In genomic region chr9:120708526-120709224, GRCh38 we compare ENCODE assay signal across 10 cellular contexts. TPM values are rescaled to one million over a fixed set of nuclear protein-coding genes. Genes with fewer than 3 reads are reported as not detected.
DNase-seq lines count a peak whose midpoint lies in the region; ATAC-seq and TF ChIP-seq lines count a peak whose summit lies in the region.
"Had no signal": no experiment of that assay in that cellular context is flagged by ENCODE, and none has a peak within 500 bp of the region (broad histone marks: within the 10 kb centered on the region; RNA-seq: fewer than 3 reads in every experiment).

No MANE protein-coding gene starts in this region.

- peak overlapping the region; percentile 19 for H3K4me2 ChIP-seq in GM23248 (ENCODE audit: unreplicated experiment)

- peak overlapping the region in 1 of 2 donors; percentile 80 for H3K4me3 Mint-ChIP-seq in CD14-positive monocyte
- H3K4me3 Mint-ChIP-seq in naive thymus-derived CD8-positive, alpha-beta T cell = peak overlapping the region in 9 of 10 donors; percentile 8 to 96 (median 73)

- no peaks in the 10 kb centered on the region for H3K36me3 ChIP-seq in GM23248 (ENCODE audit: low read depth)
- H3K36me3 ChIP-seq: SJCRH30 had no signal

- no peaks in the 10 kb centered on the region for H3K27me3 ChIP-seq in GM23248 (replicated peaks; ENCODE audit: insufficient read depth)
- H3K27me3 ChIP-seq: SJCRH30 had no signal

- H3K9ac ChIP-seq in GM23248 = no peak overlapping the region

- H3K9me3 Mint-ChIP-seq in CD14-positive monocyte = peaks cover 0 to 3% (median 0%) of the 10 kb centered on the region in 7 donors
- peaks cover 0 to 2% (median 0%) of the 10 kb centered on the region in 9 donors for H3K9me3 Mint-ChIP-seq in naive thymus-derived CD8-positive, alpha-beta T cell

- peaks cover 8% of the 10 kb centered on the region for H3F3A ChIP-seq in GM23248 (ENCODE audit: insufficient read depth)

- no peaks in the 10 kb centered on the region for H3K9me2 ChIP-seq in GM23248 (ENCODE audit: insufficient read depth)

- peaks cover 33 to 79% of the 10 kb centered on the region in 2 donors for H3K36me3 Mint-ChIP-seq in CD14-positive monocyte
- H3K36me3 Mint-ChIP-seq in naive thymus-derived CD8-positive, alpha-beta T cell = peaks cover 3 to 11% (median 4%) of the 10 kb centered on the region in 3 donors

- H3K9me3 ChIP-seq in GM23248 (ENCODE audit: low read depth) = no peaks in the 10 kb centered on the region
- H3K9me3 ChIP-seq: SJCRH30 had no signal

- no peaks in the 10 kb centered on the region for H3K27me3 Mint-ChIP-seq in CD14-positive monocyte (ENCODE audit: low read depth in 3 of 3)
- no peaks in the 10 kb centered on the region for H3K27me3 Mint-ChIP-seq in naive thymus-derived CD8-positive, alpha-beta T cell

- peaks cover 7% of the 10 kb centered on the region for H3K4me1 ChIP-seq in GM23248 (ENCODE audit: insufficient read depth)

- no peaks in the 10 kb centered on the region for H4K20me1 ChIP-seq in GM23248 (ENCODE audit: insufficient read depth)

- POLR2A ChIA-PET in naive thymus-derived CD8-positive, alpha-beta T cell (lab: Charles Lee) = no interaction called here

- no peak overlapping the region for H2AFZ ChIP-seq in GM23248

- 75 to 77% methylated on average over 6 of the region's 6 CpGs for WGBS in GM23248 (ENCODE audit: low coverage in 1 of 2, low lambda C conversion rate in 2 of 2, missing lambda C conversion rate in 2 of 2), 2 experiments

- peak overlapping the region in 6 of 7 donors; percentile 64 to 90 (median 77) for H3K27ac Mint-ChIP-seq in CD14-positive monocyte
- peak overlapping the region in 7 of 10 donors; percentile 55 to 96 (median 87) for H3K27ac Mint-ChIP-seq in naive thymus-derived CD8-positive, alpha-beta T cell

- H3K79me2 ChIP-seq in GM23248 (ENCODE audit: insufficient read depth) = no peaks in the 10 kb centered on the region

- peaks cover 84% of the 10 kb centered on the region for H3K4me1 Mint-ChIP-seq in CD14-positive monocyte
- peaks cover 24 to 71% (median 41%) of the 10 kb centered on the region in 4 donors for H3K4me1 Mint-ChIP-seq in naive thymus-derived CD8-positive, alpha-beta T cell

- ATAC-seq in naive thymus-derived CD8-positive, alpha-beta T cell = no peak
- no peak for ATAC-seq in GM21381 (IDR thresholded peaks at IDR 0.05; ENCODE audit: unreplicated experiment)

- DNase-seq in CD14-positive monocyte (ENCODE audit: low spot score) (no peak), GM23248 (peak; percentile 85), amniotic epithelial cell (ENCODE audit: low read depth) (peak; percentile 87), NCI-H1930 (lab: John Stamatoyannopoulos, UW) (no peak), cardiac septum (ENCODE audit: low spot score) (no peak)
- no peak for DNase-seq in naive thymus-derived CD8-positive, alpha-beta T cell
- DNase-seq: activated CD4-positive, alpha-beta T cell treated with anti-CD3 and anti-CD28 coated beads, Interleukin-2, amount 50 U/mL, for 48 hours; NCI-H2029; SJCRH30 had no signal

- in situ Hi-C loops in GM23248 (cut with MboI) = no loop called here

- no peak overlapping the region for H3K27ac ChIP-seq in GM23248
- H3K27ac ChIP-seq: SJCRH30 had no signal

- TF ChIP-seq CTCF in CD14-positive monocyte (IDR thresholded peaks at IDR 0.05) = no peak

- intact Hi-C loops in CD14-positive monocyte (cut with micrococcal nuclease) = no loop called here
- intact Hi-C loops in cardiac septum (cut with DNase I) = no loop called here

- no peak overlapping the region for H3K4me3 ChIP-seq in GM23248
- H3K4me3 ChIP-seq: SJCRH30 had no signal

RNA-seq across cellular contexts. Expression of gene MEGF9, which starts 5.6 kb away (rescaled TPM):
- polyA plus RNA-seq in CD14-positive monocyte (10 to 100 TPM; 89.7 to 92.8 TPM), GM23248 (2016; fragmentation: Nextera tagmentation; extraction: Ambion mirVana) (2.1 and 2.3 TPM in 2 replicates)
- total RNA-seq in GM23248 (2014; rRNA removed; shearing (Covaris generic)) = 3.8 and 4.2 TPM in 2 replicates
- total RNA-seq in naive thymus-derived CD8-positive, alpha-beta T cell = 10 to 100 TPM; 11.1 TPM
- polyA plus RNA-seq in naive thymus-derived CD8-positive, alpha-beta T cell = 1 to 10 TPM; 3.0 to 4.9 (median 4.5) TPM
- 8.2 TPM for total RNA-seq in cardiac septum

Comparison
In these comparisons a context has a peak if more than half of its experiments do, and no peak if none do; other contexts are left out.
1. DNase-seq: peak in GM23248 (single experiment) and amniotic epithelial cell (single experiment); none in CD14-positive monocyte (single experiment), naive thymus-derived CD8-positive, alpha-beta T cell (0 of 10), NCI-H1930 (0 of 2) and cardiac septum (single experiment).